In genomic region chr10:69211104-69211503, GRCh38 we compare ENCODE assay signal across 1 cellular context.
TF ChIP-seq lines count a peak whose summit lies in the region.

No MANE protein-coding gene starts in this region.

TF ChIP-seq in K562, 482 proteins besides CTCF, POLR2A, EP300 and RAD21 (continued from another document):
- TF ChIP-seq, protein P1, sequence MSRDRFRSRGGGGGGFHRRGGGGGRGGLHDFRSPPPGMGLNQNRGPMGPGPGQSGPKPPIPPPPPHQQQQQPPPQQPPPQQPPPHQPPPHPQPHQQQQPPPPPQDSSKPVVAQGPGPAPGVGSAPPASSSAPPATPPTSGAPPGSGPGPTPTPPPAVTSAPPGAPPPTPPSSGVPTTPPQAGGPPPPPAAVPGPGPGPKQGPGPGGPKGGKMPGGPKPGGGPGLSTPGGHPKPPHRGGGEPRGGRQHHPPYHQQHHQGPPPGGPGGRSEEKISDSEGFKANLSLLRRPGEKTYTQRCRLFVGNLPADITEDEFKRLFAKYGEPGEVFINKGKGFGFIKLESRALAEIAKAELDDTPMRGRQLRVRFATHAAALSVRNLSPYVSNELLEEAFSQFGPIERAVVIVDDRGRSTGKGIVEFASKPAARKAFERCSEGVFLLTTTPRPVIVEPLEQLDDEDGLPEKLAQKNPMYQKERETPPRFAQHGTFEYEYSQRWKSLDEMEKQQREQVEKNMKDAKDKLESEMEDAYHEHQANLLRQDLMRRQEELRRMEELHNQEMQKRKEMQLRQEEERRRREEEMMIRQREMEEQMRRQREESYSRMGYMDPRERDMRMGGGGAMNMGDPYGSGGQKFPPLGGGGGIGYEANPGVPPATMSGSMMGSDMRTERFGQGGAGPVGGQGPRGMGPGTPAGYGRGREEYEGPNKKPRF (IDR thresholded peaks at IDR 0.05; ENCODE audit: low read depth, low read length) = no peak
- TF ChIP-seq KAT2B (IDR thresholded peaks at IDR 0.05; ENCODE audit: low read depth, low read length) = no peak
- TF ChIP-seq, protein P2, sequence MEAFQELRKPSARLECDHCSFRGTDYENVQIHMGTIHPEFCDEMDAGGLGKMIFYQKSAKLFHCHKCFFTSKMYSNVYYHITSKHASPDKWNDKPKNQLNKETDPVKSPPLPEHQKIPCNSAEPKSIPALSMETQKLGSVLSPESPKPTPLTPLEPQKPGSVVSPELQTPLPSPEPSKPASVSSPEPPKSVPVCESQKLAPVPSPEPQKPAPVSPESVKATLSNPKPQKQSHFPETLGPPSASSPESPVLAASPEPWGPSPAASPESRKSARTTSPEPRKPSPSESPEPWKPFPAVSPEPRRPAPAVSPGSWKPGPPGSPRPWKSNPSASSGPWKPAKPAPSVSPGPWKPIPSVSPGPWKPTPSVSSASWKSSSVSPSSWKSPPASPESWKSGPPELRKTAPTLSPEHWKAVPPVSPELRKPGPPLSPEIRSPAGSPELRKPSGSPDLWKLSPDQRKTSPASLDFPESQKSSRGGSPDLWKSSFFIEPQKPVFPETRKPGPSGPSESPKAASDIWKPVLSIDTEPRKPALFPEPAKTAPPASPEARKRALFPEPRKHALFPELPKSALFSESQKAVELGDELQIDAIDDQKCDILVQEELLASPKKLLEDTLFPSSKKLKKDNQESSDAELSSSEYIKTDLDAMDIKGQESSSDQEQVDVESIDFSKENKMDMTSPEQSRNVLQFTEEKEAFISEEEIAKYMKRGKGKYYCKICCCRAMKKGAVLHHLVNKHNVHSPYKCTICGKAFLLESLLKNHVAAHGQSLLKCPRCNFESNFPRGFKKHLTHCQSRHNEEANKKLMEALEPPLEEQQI (IDR thresholded peaks at IDR 0.05) = no peak
- TF ChIP-seq, protein P3, sequence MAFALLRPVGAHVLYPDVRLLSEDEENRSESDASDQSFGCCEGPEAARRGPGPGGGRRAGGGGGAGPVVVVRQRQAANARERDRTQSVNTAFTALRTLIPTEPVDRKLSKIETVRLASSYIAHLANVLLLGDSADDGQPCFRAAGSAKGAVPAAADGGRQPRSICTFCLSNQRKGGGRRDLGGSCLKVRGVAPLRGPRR (CRISPR knock-in tag; IDR thresholded peaks at IDR 0.05) = no peak
- TF ChIP-seq, protein P4, sequence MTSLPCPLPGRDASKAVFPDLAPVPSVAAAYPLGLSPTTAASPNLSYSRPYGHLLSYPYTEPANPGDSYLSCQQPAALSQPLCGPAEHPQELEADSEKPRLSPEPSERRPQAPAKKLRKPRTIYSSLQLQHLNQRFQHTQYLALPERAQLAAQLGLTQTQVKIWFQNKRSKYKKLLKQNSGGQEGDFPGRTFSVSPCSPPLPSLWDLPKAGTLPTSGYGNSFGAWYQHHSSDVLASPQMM (CRISPR knock-in tag; IDR thresholded peaks at IDR 0.05) = no peak
- peak; percentile 32 for TF ChIP-seq SMARCB1 (IDR thresholded peaks at IDR 0.05; ENCODE audit: insufficient read length, low read depth)
- 0 out of 4 replicates have a peak, but pooled peaks of 1 of the 2 experiments have one; percentile 16 for TF ChIP-seq MAZ (CRISPR knock-in tag; conservative IDR thresholded peaks at IDR 0.05 in 1 of 2, IDR thresholded peaks at IDR 0.05 in 1 of 2)
- TF ChIP-seq IRF9 (tag; IDR thresholded peaks at IDR 0.05) = no peak
- TF ChIP-seq ZNF121 (CRISPR knock-in tag; conservative IDR thresholded peaks at IDR 0.05) = no peak
- TF ChIP-seq RUNX1 (IDR thresholded peaks at IDR 0.05; ENCODE audit: low read depth) = no peak
- TF ChIP-seq PKNOX1 (IDR thresholded peaks at IDR 0.05) = peak; percentile 97
- TF ChIP-seq ARID1B (IDR thresholded peaks at IDR 0.05) = 0 out of 2 replicates have a peak, but pooled peaks have one; percentile 10
- TF ChIP-seq, protein P5, sequence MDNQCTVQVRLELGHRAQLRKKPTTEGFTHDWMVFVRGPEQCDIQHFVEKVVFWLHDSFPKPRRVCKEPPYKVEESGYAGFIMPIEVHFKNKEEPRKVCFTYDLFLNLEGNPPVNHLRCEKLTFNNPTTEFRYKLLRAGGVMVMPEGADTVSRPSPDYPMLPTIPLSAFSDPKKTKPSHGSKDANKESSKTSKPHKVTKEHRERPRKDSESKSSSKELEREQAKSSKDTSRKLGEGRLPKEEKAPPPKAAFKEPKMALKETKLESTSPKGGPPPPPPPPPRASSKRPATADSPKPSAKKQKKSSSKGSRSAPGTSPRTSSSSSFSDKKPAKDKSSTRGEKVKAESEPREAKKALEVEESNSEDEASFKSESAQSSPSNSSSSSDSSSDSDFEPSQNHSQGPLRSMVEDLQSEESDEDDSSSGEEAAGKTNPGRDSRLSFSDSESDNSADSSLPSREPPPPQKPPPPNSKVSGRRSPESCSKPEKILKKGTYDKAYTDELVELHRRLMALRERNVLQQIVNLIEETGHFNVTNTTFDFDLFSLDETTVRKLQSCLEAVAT (IDR thresholded peaks at IDR 0.05) = 0 out of 4 replicates have a peak, but pooled peaks of 1 of the 2 experiments have one; percentile 45
- TF ChIP-seq TEAD4 (IDR thresholded peaks at IDR 0.05; ENCODE audit: low read length) = peak; percentile 54; the same call in 1 of the 2 replicates
- no peak for TF ChIP-seq TEAD4 (CRISPR knock-in tag; IDR thresholded peaks at IDR 0.05; ENCODE audit: borderline replicate concordance)
- TF ChIP-seq, protein P6, sequence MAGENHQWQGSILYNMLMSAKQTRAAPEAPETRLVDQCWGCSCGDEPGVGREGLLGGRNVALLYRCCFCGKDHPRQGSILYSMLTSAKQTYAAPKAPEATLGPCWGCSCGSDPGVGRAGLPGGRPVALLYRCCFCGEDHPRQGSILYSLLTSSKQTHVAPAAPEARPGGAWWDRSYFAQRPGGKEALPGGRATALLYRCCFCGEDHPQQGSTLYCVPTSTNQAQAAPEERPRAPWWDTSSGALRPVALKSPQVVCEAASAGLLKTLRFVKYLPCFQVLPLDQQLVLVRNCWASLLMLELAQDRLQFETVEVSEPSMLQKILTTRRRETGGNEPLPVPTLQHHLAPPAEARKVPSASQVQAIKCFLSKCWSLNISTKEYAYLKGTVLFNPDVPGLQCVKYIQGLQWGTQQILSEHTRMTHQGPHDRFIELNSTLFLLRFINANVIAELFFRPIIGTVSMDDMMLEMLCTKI (IDR thresholded peaks at IDR 0.05; ENCODE audit: partially characterized antibody) = no peak
- TF ChIP-seq ZKSCAN8 (CRISPR knock-in tag; IDR thresholded peaks at IDR 0.05) = no peak
- peak; percentile 28; the same call in 1 of the 2 replicates for TF ChIP-seq SOX6 (IDR thresholded peaks at IDR 0.05)
- no peak for TF ChIP-seq U2AF2 (optimal IDR thresholded peaks at IDR 0.05; ENCODE audit: low read depth, low read length)
- TF ChIP-seq SUPT5H (IDR thresholded peaks at IDR 0.05) = no peak
- no peak for TF ChIP-seq BRF2 (IDR thresholded peaks at IDR 0.05; ENCODE audit: borderline replicate concordance, insufficient read depth, insufficient read length)
- TF ChIP-seq BRD4 (IDR thresholded peaks at IDR 0.05) = no peak
- TF ChIP-seq SMARCC2 (IDR thresholded peaks at IDR 0.05; ENCODE audit: low read depth) = no peak
